8 cellular contexts compared by ENCODE assay signal in the genomic region with DNA sequence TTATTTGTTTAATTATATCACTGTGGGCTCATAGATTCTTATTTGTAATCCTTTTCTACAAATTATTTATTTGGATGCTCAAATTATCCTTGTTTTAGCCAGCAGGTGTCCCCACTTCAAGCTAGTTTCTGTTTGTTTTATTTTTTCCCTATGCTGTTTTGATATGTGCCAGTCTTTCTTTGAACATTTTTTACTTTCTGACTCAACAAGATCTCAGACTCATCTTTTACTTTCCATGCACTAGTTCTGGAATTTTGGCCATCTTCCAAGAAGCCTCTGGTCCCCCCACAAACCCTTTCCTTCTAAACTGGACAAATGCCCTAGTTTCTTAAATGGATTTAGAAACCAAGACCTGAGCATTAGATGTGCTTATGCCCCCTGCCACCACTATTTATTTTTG. TPM values are rescaled to one million over a fixed set of nuclear protein-coding genes. Genes with fewer than 3 reads are reported as not detected.
DNase-seq lines count a peak whose midpoint lies in the region; FAIRE-seq and TF ChIP-seq lines count a peak whose summit lies in the region.

No MANE protein-coding gene starts in this region.

- no TSS peak for BruUV-seq in A673 (replicated peaks; lab: Mats Ljungman, UMichigan)

- POLR2A ChIA-PET in A673 (lab: Charles Lee; ENCODE audit: low non-redundant PET): no interaction called here

- peaks cover 5% of the 10 kb centered on the region for H3K4me1 ChIP-seq in A673 (ENCODE audit: insufficient read depth, low read length, poor library complexity, severe bottlenecking)

- H3K27me3 ChIP-seq in A673 (replicated peaks; ENCODE audit: insufficient read depth, low read depth, low read length, poor library complexity): no peaks in the 10 kb centered on the region

- intact Hi-C loops in A673 (cut with micrococcal nuclease; ENCODE audit: unreplicated experiment) (loop anchor here (1.0 kb wide), 1 partner anchor 380 kb away; no protein-coding TSS in a partner anchor), posterior cingulate gyrus (cut with DNase I) (loop anchor here (5.0 to 10.0 kb wide), 2 partner anchors 91 to 378 kb away; a partner anchor contains a TSS)

- TF ChIP-seq CTCF in A673 (conservative IDR thresholded peaks at IDR 0.05; ENCODE audit: low read depth, low read length) (peak; percentile 72), GM12873 (IDR thresholded peaks at IDR 0.05; ENCODE audit: insufficient read depth, low read depth, low read length, missing control alignments) (peak; percentile 54)

- DNase-seq in A673 (ENCODE audit: low spot score) (peak; percentile 42), RPMI7951 (ENCODE audit: low read depth) (peak; percentile 43), frontal cortex (ENCODE audit: low spot score in 2 of 2) (no peak), posterior cingulate gyrus (no peak), D341Med (ENCODE audit: low spot score) (no peak), DMS153 treated with DMSO at 0.1 percent for 48 hours (lab: John Stamatoyannopoulos, UW; ENCODE audit: unreplicated experiment) (no peak)
- no peak for DNase-seq in activated naive CD4-positive, alpha-beta T cell treated with anti-CD3 and anti-CD28 coated beads, Interleukin-2, amount 50 U/mL, for 16 hours

- no peak overlapping the region for H3K27ac ChIP-seq in A673 (ENCODE audit: low read depth, low read length, poor library complexity, severe bottlenecking)

- CTCF ChIA-PET in A673 (lab: Charles Lee): interaction anchor here (0.9 kb wide), 1 partner anchor 26 kb away, joined by 3 read pairs; no protein-coding TSS in a partner anchor

- FAIRE-seq in frontal cortex (lab: Jason Lieb, UNC): peak; percentile 40

- no peaks in the 10 kb centered on the region for H3K9me3 ChIP-seq in A673 (ENCODE audit: low read depth, low read length, poor library complexity, severe bottlenecking)

- H3K4me3 ChIP-seq in A673 (ENCODE audit: low read depth, low read length, poor library complexity, severe bottlenecking): no peak overlapping the region

- no peaks in the 10 kb centered on the region for H3K36me3 ChIP-seq in A673 (ENCODE audit: insufficient read depth, low read length, poor library complexity, severe bottlenecking)

RNA-seq across cellular contexts. Expression of a gene that starts 11.5 kb away (rescaled TPM):
- total RNA-seq in A673 (2021) (150 and 164 TPM in 2 replicates), frontal cortex (126 TPM)
- 58.6 and 61.4 TPM in 2 replicates for total RNA-seq in RPMI7951 (2014; rRNA removed; shearing (Covaris generic))

RNA-seq across cellular contexts. Expression of a gene that starts 16.9 kb away (rescaled TPM):
- total RNA-seq in A673 (2021): 69.1 and 72.9 TPM in 2 replicates
- total RNA-seq in RPMI7951 (2014; rRNA removed; shearing (Covaris generic)): 57.0 and 58.4 TPM in 2 replicates
- total RNA-seq in frontal cortex: 79.1 TPM

Comparison
In these comparisons a context has a peak if more than half of its experiments do, and no peak if none do; other contexts are left out.
1. DNase-seq: peak in A673 (single experiment) and RPMI7951 (single experiment); none in frontal cortex (0 of 2), posterior cingulate gyrus (0 of 10), activated naive CD4-positive, alpha-beta T cell treated with anti-CD3 and anti-CD28 coated beads, Interleukin-2, amount 50 U/mL, for 16 hours (single experiment), D341Med (single experiment) and DMS153 treated with DMSO at 0.1 percent for 48 hours (single experiment).